ENCODE assay signal across 8 cellular contexts in genomic region chr12:46372131-46372851, GRCh38. TPM values are rescaled to one million over a fixed set of nuclear protein-coding genes. Genes with fewer than 3 reads are reported as not detected.
DNase-seq lines count a peak whose midpoint lies in the region; ATAC-seq, FAIRE-seq and TF ChIP-seq lines count a peak whose summit lies in the region.

Gene SLC38A2 (minus strand): TSS chr12:46372773. CDS start chr12:46371293, 1,480 bp downstream.

- H3K4me3 ChIP-seq in GM23338 = peak within 1 kb of the TSS; percentile 83
- peak within 1 kb of the TSS; percentile 91 to 99 for H3K4me3 ChIP-seq in neutrophil (ENCODE audit: low read depth in 1 of 2, low read length in 1 of 2)
- H3K4me3 ChIP-seq in suprapubic skin = peak within 1 kb of the TSS; percentile 99

- DNase-seq in ELR (ENCODE audit: low read depth) = peak; percentile 96
- peak; percentile 38 for DNase-seq in GM23338 (ENCODE audit: low spot score)
- peak; percentile 98 for DNase-seq in LoVo (ENCODE audit: low spot score)
- DNase-seq in SK-MEL-5 (ENCODE audit: low read depth, low spot score) = peak; percentile 92
- peak; percentile 53 for DNase-seq in activated naive CD4-positive, alpha-beta T cell treated with anti-CD3 and anti-CD28 coated beads for 36 hours
- peak; percentile 63 to 97 for DNase-seq in frontal cortex (ENCODE audit: low spot score in 2 of 2)
- peak; percentile 98 to 99 for DNase-seq in suprapubic skin (ENCODE audit: low spot score in 2 of 2)

- H3K4me1 Mint-ChIP-seq in GM23338 = peaks cover 40% of the 10 kb centered on the region
- H3K4me1 Mint-ChIP-seq in activated naive CD4-positive, alpha-beta T cell treated with anti-CD3 and anti-CD28 coated beads for 36 hours (ENCODE audit: low read depth) = peaks cover 51% of the 10 kb centered on the region

- peak; percentile 99 to 100 for TF ChIP-seq POLR2A in suprapubic skin (IDR thresholded peaks at IDR 0.05)

- H3K4me1 ChIP-seq in GM23338 (ENCODE audit: insufficient read depth) (peaks cover 36% of the 10 kb centered on the region), neutrophil (ENCODE audit: control insufficient read depth in 1 of 2, insufficient read depth in 1 of 2, low read depth in 1 of 2, low read length in 1 of 2) (peaks cover 50 to 56% of the 10 kb centered on the region in 2 experiments), suprapubic skin (peaks cover 46% of the 10 kb centered on the region)

- H2AFZ ChIP-seq in GM23338 = peak within 1 kb of the TSS; percentile 83; the same call in 1 of the 2 replicates

- TF ChIP-seq EP300 in suprapubic skin (IDR thresholded peaks at IDR 0.05) = no peak

- H3K79me2 ChIP-seq in GM23338 (replicated peaks; ENCODE audit: insufficient read depth) = peaks cover 54% of the 10 kb centered on the region

- no peaks in the 10 kb centered on the region for H3K27me3 ChIP-seq in GM23338 (ENCODE audit: insufficient read depth)
- H3K27me3 ChIP-seq in neutrophil = no peaks in the 10 kb centered on the region
- no peaks in the 10 kb centered on the region for H3K27me3 ChIP-seq in suprapubic skin

- peaks cover 48% of the 10 kb centered on the region for H3F3A ChIP-seq in GM23338 (replicated peaks; ENCODE audit: low read depth)

- peak within 1 kb of the TSS; percentile 99 for H3K27ac ChIP-seq in GM23338 (ENCODE audit: low read depth)
- H3K27ac ChIP-seq in neutrophil = peak within 1 kb of the TSS; percentile 97
- peak within 1 kb of the TSS; percentile 100 for H3K27ac ChIP-seq in suprapubic skin

- intact Hi-C loops in activated naive CD4-positive, alpha-beta T cell treated with anti-CD3 and anti-CD28 coated beads for 36 hours (cut with micrococcal nuclease) = loop anchor here (1.0 to 10.0 kb wide), 14 partner anchors 11 to 1735 kb away; partner anchors contain the start of genes HDAC7, RPAP3, SCAF11 and SENP1

- H3K36me3 Mint-ChIP-seq in GM23338 (ENCODE audit: low read depth) = peaks cover 52% of the 10 kb centered on the region
- peaks cover 47% of the 10 kb centered on the region for H3K36me3 Mint-ChIP-seq in activated naive CD4-positive, alpha-beta T cell treated with anti-CD3 and anti-CD28 coated beads for 36 hours (ENCODE audit: low read depth)

- H3K4me2 ChIP-seq in GM23338 = peak within 1 kb of the TSS; percentile 91

- H4K20me1 ChIP-seq in GM23338 (replicated peaks; ENCODE audit: insufficient read depth) = peaks cover 38% of the 10 kb centered on the region

- H3K9me3 Mint-ChIP-seq in GM23338 = peaks cover 9% of the 10 kb centered on the region; the same call in 2 of the 3 replicates
- no peaks in the 10 kb centered on the region for H3K9me3 Mint-ChIP-seq in activated naive CD4-positive, alpha-beta T cell treated with anti-CD3 and anti-CD28 coated beads for 36 hours

- H3K4me3 Mint-ChIP-seq in GM23338 = peak within 1 kb of the TSS; percentile 96
- H3K4me3 Mint-ChIP-seq in activated naive CD4-positive, alpha-beta T cell treated with anti-CD3 and anti-CD28 coated beads for 36 hours = peak within 1 kb of the TSS; percentile 96

- peaks cover 6% of the 10 kb centered on the region; the same call in 1 of the 2 replicates for H3K9me2 ChIP-seq in GM23338 (ENCODE audit: insufficient read depth)

- WGBS in suprapubic skin = under 1% methylated on average over 55 of the region's 77 CpGs

- H3K9me3 ChIP-seq in neutrophil (no peaks in the 10 kb centered on the region), suprapubic skin (no peaks in the 10 kb centered on the region)

- peaks cover 29% of the 10 kb centered on the region for H3K27me3 Mint-ChIP-seq in GM23338 (ENCODE audit: insufficient read depth, low read depth, poor library complexity)
- no peaks in the 10 kb centered on the region for H3K27me3 Mint-ChIP-seq in activated naive CD4-positive, alpha-beta T cell treated with anti-CD3 and anti-CD28 coated beads for 36 hours (ENCODE audit: low read depth)

- CTCF ChIA-PET in activated naive CD4-positive, alpha-beta T cell treated with anti-CD3 and anti-CD28 coated beads for 36 hours (lab: Charles Lee) = no interaction called here

- no peak for FAIRE-seq in frontal cortex (lab: Jason Lieb, UNC)

- in situ Hi-C loops in SK-MEL-5 (cut with HindIII; ENCODE audit: low pct_unique_long_range_greater_than_20kb, low sequenced_read_pairs) = loop anchor here (25.0 kb wide), 1 partner anchor 265 kb away; no protein-coding TSS in a partner anchor

- H3K27ac Mint-ChIP-seq in GM23338 = peak within 1 kb of the TSS; percentile 99
- H3K27ac Mint-ChIP-seq in activated naive CD4-positive, alpha-beta T cell treated with anti-CD3 and anti-CD28 coated beads for 36 hours = peak within 1 kb of the TSS; percentile 98

- TF ChIP-seq CTCF in GM23338 (conservative IDR thresholded peaks at IDR 0.05; ENCODE audit: low read depth in 2 of 2) (no peak), neutrophil (IDR thresholded peaks at IDR 0.05) (peak; percentile 55), suprapubic skin (IDR thresholded peaks at IDR 0.05) (no peak)

- H3K36me3 ChIP-seq in GM23338 (ENCODE audit: insufficient read depth) (peaks cover 38% of the 10 kb centered on the region), neutrophil (peaks cover 38% of the 10 kb centered on the region), suprapubic skin (peaks cover 38% of the 10 kb centered on the region)

- peak; percentile 79 for ATAC-seq in GM23338

TF ChIP-seq in GM23338, 12 proteins besides CTCF, POLR2A, EP300 and RAD21:
- TF ChIP-seq JUNB (IDR thresholded peaks at IDR 0.05; ENCODE audit: unreplicated experiment) (no peak), STAT1 (IDR thresholded peaks at IDR 0.05; ENCODE audit: unreplicated experiment) (no peak), CREB1 (CRISPR knock-in tag; IDR thresholded peaks at IDR 0.05; ENCODE audit: low read depth) (peak; percentile 87), EZH2phosphoT487 (IDR thresholded peaks at IDR 0.05; ENCODE audit: unreplicated experiment) (no peak), ZNF331 (CRISPR knock-in tag; IDR thresholded peaks at IDR 0.05; ENCODE audit: low read depth) (no peak), POLR2AphosphoS5 (IDR thresholded peaks at IDR 0.05; ENCODE audit: low read depth) (peak; percentile 100)
- TF ChIP-seq, protein P1, sequence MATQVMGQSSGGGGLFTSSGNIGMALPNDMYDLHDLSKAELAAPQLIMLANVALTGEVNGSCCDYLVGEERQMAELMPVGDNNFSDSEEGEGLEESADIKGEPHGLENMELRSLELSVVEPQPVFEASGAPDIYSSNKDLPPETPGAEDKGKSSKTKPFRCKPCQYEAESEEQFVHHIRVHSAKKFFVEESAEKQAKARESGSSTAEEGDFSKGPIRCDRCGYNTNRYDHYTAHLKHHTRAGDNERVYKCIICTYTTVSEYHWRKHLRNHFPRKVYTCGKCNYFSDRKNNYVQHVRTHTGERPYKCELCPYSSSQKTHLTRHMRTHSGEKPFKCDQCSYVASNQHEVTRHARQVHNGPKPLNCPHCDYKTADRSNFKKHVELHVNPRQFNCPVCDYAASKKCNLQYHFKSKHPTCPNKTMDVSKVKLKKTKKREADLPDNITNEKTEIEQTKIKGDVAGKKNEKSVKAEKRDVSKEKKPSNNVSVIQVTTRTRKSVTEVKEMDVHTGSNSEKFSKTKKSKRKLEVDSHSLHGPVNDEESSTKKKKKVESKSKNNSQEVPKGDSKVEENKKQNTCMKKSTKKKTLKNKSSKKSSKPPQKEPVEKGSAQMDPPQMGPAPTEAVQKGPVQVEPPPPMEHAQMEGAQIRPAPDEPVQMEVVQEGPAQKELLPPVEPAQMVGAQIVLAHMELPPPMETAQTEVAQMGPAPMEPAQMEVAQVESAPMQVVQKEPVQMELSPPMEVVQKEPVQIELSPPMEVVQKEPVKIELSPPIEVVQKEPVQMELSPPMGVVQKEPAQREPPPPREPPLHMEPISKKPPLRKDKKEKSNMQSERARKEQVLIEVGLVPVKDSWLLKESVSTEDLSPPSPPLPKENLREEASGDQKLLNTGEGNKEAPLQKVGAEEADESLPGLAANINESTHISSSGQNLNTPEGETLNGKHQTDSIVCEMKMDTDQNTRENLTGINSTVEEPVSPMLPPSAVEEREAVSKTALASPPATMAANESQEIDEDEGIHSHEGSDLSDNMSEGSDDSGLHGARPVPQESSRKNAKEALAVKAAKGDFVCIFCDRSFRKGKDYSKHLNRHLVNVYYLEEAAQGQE (IDR thresholded peaks at IDR 0.05; ENCODE audit: unreplicated experiment) = no peak
- TF ChIP-seq, protein P2, sequence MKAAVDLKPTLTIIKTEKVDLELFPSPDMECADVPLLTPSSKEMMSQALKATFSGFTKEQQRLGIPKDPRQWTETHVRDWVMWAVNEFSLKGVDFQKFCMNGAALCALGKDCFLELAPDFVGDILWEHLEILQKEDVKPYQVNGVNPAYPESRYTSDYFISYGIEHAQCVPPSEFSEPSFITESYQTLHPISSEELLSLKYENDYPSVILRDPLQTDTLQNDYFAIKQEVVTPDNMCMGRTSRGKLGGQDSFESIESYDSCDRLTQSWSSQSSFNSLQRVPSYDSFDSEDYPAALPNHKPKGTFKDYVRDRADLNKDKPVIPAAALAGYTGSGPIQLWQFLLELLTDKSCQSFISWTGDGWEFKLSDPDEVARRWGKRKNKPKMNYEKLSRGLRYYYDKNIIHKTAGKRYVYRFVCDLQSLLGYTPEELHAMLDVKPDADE (IDR thresholded peaks at IDR 0.05) = 0 out of 2 replicates have a peak, but pooled peaks have one; percentile 53

RNA-seq across cellular contexts. Expression of gene SLC38A2, which starts in this region (rescaled TPM):
- 665 and 718 TPM in 2 replicates for total RNA-seq in GM23338 (2014; rRNA removed; shearing (Covaris generic))
- polyA plus RNA-seq in GM23338 (2016; fragmentation: Nextera tagmentation; extraction: Ambion mirVana) = 168 and 181 TPM in 2 replicates
- total RNA-seq in SK-MEL-5 (2014; rRNA removed; shearing (Covaris generic)) = 257 and 278 TPM in 2 replicates
- 167 and 187 TPM in 2 replicates for polyA plus RNA-seq in SK-MEL-5 (2015; cell fraction: cytosol; rRNA removed)
- polyA plus RNA-seq in SK-MEL-5 (2015; cell fraction: nucleus; rRNA removed) = 633 and 636 TPM in 2 replicates
- total RNA-seq in activated naive CD4-positive, alpha-beta T cell treated with anti-CD3 and anti-CD28 coated beads for 36 hours = 100 to 1,000 TPM; 196 to 206 TPM
- total RNA-seq in frontal cortex (252 TPM), suprapubic skin (1,000 to 10,000 TPM in 1 of 4 donors, 100 to 1,000 TPM in 3; 632 to 1,386 (median 819) TPM)

Comparison
In these comparisons a context has a peak if more than half of its experiments do, and no peak if none do; other contexts are left out.
1. Peak in every context shown above with its lines: DNase-seq, ATAC-seq, H3K4me3 ChIP-seq and H3K27ac ChIP-seq.
2. DNase-seq: peak in every context shown above with its lines; median percentile 98 in suprapubic skin; 98 in LoVo; 96 in ELR; 92 in SK-MEL-5; 80 in frontal cortex; 53 in activated naive CD4-positive, alpha-beta T cell treated with anti-CD3 and anti-CD28 coated beads for 36 hours; 38 in GM23338.